In genomic region chr1:2257245-2257627, GRCh38 we compare ENCODE assay signal across 10 cellular contexts. TPM values are rescaled to one million over a fixed set of nuclear protein-coding genes. Genes with fewer than 3 reads are reported as not detected.
DNase-seq lines count a peak whose midpoint lies in the region; ATAC-seq and TF ChIP-seq lines count a peak whose summit lies in the region.
"Had no signal": no experiment of that assay in that cellular context is flagged by ENCODE, and none has a peak within 500 bp of the region (broad histone marks: within the 10 kb centered on the region; RNA-seq: fewer than 3 reads in every experiment).

No MANE protein-coding gene starts in this region.

- no peak for TF ChIP-seq CTCF in WTC11 (IDR thresholded peaks at IDR 0.05)
- no peak for TF ChIP-seq CTCF in gastrocnemius medialis (IDR thresholded peaks at IDR 0.05 in 4 of 5, conservative IDR thresholded peaks at IDR 0.05 in 1 of 5)
- TF ChIP-seq CTCF in Calu3 (IDR thresholded peaks at IDR 0.05; ENCODE audit: unreplicated experiment): no peak

- H3K4me1 ChIP-seq in gastrocnemius medialis (peaks cover 16 to 29% of the 10 kb centered on the region in 2 donors), Karpas-422 (ENCODE audit: low read length) (no peaks in the 10 kb centered on the region)

- CTCF ChIA-PET in WTC11 (lab: Charles Lee) (interaction anchor here (1.2 to 1.3 kb wide), 2 partner anchors 117 to 125 kb away, joined by 3 read pairs; no protein-coding TSS in a partner anchor), Calu3 (lab: Charles Lee) (no interaction called here)

- H3K27ac Mint-ChIP-seq in WTC11: no peak overlapping the region; the same call in 1 of the 2 replicates
- no peak overlapping the region for H3K27ac Mint-ChIP-seq in Calu3 (ENCODE audit: unreplicated experiment)

- H3K9me3 ChIP-seq in gastrocnemius medialis (no peaks in the 10 kb centered on the region), Karpas-422 (ENCODE audit: low read length) (peaks cover 22% of the 10 kb centered on the region)
- H3K9me3 ChIP-seq: colonic mucosa had no signal

- in situ Hi-C loops in gastrocnemius medialis (cut with MboI; ENCODE audit: low sequenced_read_pairs in 4 of 4): no loop called here

- peaks cover 8% of the 10 kb centered on the region for H4K20me1 ChIP-seq in Karpas-422 (ENCODE audit: insufficient read depth, low read depth, low read length)

- H3K36me3 ChIP-seq in gastrocnemius medialis (no peaks in the 10 kb centered on the region), Karpas-422 (ENCODE audit: insufficient read depth, low read length) (no peaks in the 10 kb centered on the region)
- H3K36me3 ChIP-seq: colonic mucosa had no signal

- H3K4me2 ChIP-seq in Karpas-422 (ENCODE audit: low read depth, low read length, poor library complexity, severe bottlenecking): no peak overlapping the region

- peak overlapping the region in 1 of 4 donors; percentile 7 for H3K4me3 ChIP-seq in gastrocnemius medialis
- H3K4me3 ChIP-seq in Karpas-422 (ENCODE audit: low read length): no peak overlapping the region
- H3K4me3 ChIP-seq: colonic mucosa had no signal

- ATAC-seq in WTC11 (peak; percentile 50; the same call in 1 of the 2 replicates), left ventricle myocardium superior (peak; percentile 52), gastrocnemius medialis (no peak)

- peak; percentile 80 for DNase-seq in DMS 273 treated with DMSO at 0.1 percent for 48 hours (lab: John Stamatoyannopoulos, UW)
- DNase-seq in WTC11 (ENCODE audit: low spot score): no peak
- DNase-seq in left ventricle myocardium superior: peak; percentile 79
- peak in 1 of 2 donors; percentile 41 for DNase-seq in gastrocnemius medialis
- no peak for DNase-seq in Karpas-422
- DNase-seq in Calu3: no peak
- no peak for DNase-seq in cerebellar nuclear complex (lab: John Stamatoyannopoulos, UW)
- DNase-seq in activated CD4-positive, alpha-beta T cell treated with anti-CD3 and anti-CD28 coated beads, Interleukin-2, amount 50 U/mL, for 1 hour: no peak
- DNase-seq: colonic mucosa, NCI-H2081 had no signal

- H3K4me3 Mint-ChIP-seq in WTC11: no peak overlapping the region
- no peak overlapping the region for H3K4me3 Mint-ChIP-seq in Calu3 (ENCODE audit: low read depth, unreplicated experiment)

- peaks cover 4% of the 10 kb centered on the region for H3K9me3 Mint-ChIP-seq in WTC11
- H3K9me3 Mint-ChIP-seq in Calu3 (ENCODE audit: low read depth, unreplicated experiment): no peaks in the 10 kb centered on the region

- H3K79me2 ChIP-seq in Karpas-422 (ENCODE audit: low read length): no peaks in the 10 kb centered on the region

- H3K27me3 Mint-ChIP-seq in WTC11 (ENCODE audit: low read depth): no peaks in the 10 kb centered on the region
- no peaks in the 10 kb centered on the region for H3K27me3 Mint-ChIP-seq in Calu3 (ENCODE audit: unreplicated experiment)

- POLR2A ChIA-PET in WTC11 (lab: Charles Lee): interaction anchor here (0.5 to 1.0 kb wide), 2 partner anchors 15 to 23 kb away, joined by 3 read pairs; no protein-coding TSS in a partner anchor

- H3K27me3 ChIP-seq in gastrocnemius medialis: no peaks in the 10 kb centered on the region
- H3K27me3 ChIP-seq in Karpas-422 (ENCODE audit: low read length): no peaks in the 10 kb centered on the region
- H3K27me3 ChIP-seq: colonic mucosa had no signal

- no peaks in the 10 kb centered on the region for H3K9me2 ChIP-seq in Karpas-422 (replicated peaks; ENCODE audit: insufficient read depth, low read length)

- H3K9ac ChIP-seq in Karpas-422 (ENCODE audit: low read length): no peak overlapping the region

- H3K27ac ChIP-seq in gastrocnemius medialis (peak overlapping the region in 3 of 4 donors; percentile 72 to 77 (median 76)), Karpas-422 (ENCODE audit: low read length) (no peak overlapping the region)

- no TSS peak for BruUV-seq in Calu3 (replicated peaks; lab: Mats Ljungman, UMichigan)

- TF ChIP-seq POLR2A in gastrocnemius medialis (IDR thresholded peaks at IDR 0.05): no peak

- intact Hi-C loops in left ventricle myocardium superior (cut with micrococcal nuclease) (no loop called here), gastrocnemius medialis (cut with DNase I; ENCODE audit: low total_unique reads) (no loop called here), Calu3 (cut with micrococcal nuclease; ENCODE audit: unreplicated experiment) (no loop called here)

- peaks cover 11% of the 10 kb centered on the region for H3K36me3 Mint-ChIP-seq in WTC11
- H3K36me3 Mint-ChIP-seq in Calu3 (ENCODE audit: insufficient read depth, unreplicated experiment): peaks cover 5% of the 10 kb centered on the region

- H2AFZ ChIP-seq in Karpas-422 (ENCODE audit: low read length): no peak overlapping the region

- peaks cover 38% of the 10 kb centered on the region for H3K4me1 Mint-ChIP-seq in WTC11
- peaks cover 8% of the 10 kb centered on the region for H3K4me1 Mint-ChIP-seq in Calu3 (ENCODE audit: low read depth, unreplicated experiment)

TF ChIP-seq in WTC11, 78 proteins besides CTCF, POLR2A, EP300 and RAD21:
- TF ChIP-seq TP53 (CRISPR knock-in tag; IDR thresholded peaks at IDR 0.05) (no peak), ZNF671 (CRISPR knock-in tag; IDR thresholded peaks at IDR 0.05) (no peak), RELA (CRISPR knock-in tag; IDR thresholded peaks at IDR 0.05; ENCODE audit: borderline replicate concordance) (no peak), SP1 (CRISPR knock-in tag; conservative IDR thresholded peaks at IDR 0.05) (no peak)
- TF ChIP-seq, protein P1, sequence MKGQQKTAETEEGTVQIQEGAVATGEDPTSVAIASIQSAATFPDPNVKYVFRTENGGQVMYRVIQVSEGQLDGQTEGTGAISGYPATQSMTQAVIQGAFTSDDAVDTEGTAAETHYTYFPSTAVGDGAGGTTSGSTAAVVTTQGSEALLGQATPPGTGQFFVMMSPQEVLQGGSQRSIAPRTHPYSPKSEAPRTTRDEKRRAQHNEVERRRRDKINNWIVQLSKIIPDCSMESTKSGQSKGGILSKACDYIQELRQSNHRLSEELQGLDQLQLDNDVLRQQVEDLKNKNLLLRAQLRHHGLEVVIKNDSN (CRISPR knock-in tag; IDR thresholded peaks at IDR 0.05): no peak
- TF ChIP-seq, protein P2, sequence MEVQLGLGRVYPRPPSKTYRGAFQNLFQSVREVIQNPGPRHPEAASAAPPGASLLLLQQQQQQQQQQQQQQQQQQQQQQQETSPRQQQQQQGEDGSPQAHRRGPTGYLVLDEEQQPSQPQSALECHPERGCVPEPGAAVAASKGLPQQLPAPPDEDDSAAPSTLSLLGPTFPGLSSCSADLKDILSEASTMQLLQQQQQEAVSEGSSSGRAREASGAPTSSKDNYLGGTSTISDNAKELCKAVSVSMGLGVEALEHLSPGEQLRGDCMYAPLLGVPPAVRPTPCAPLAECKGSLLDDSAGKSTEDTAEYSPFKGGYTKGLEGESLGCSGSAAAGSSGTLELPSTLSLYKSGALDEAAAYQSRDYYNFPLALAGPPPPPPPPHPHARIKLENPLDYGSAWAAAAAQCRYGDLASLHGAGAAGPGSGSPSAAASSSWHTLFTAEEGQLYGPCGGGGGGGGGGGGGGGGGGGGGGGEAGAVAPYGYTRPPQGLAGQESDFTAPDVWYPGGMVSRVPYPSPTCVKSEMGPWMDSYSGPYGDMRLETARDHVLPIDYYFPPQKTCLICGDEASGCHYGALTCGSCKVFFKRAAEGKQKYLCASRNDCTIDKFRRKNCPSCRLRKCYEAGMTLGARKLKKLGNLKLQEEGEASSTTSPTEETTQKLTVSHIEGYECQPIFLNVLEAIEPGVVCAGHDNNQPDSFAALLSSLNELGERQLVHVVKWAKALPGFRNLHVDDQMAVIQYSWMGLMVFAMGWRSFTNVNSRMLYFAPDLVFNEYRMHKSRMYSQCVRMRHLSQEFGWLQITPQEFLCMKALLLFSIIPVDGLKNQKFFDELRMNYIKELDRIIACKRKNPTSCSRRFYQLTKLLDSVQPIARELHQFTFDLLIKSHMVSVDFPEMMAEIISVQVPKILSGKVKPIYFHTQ (CRISPR knock-in tag; IDR thresholded peaks at IDR 0.05): no peak
- TF ChIP-seq, protein P3, sequence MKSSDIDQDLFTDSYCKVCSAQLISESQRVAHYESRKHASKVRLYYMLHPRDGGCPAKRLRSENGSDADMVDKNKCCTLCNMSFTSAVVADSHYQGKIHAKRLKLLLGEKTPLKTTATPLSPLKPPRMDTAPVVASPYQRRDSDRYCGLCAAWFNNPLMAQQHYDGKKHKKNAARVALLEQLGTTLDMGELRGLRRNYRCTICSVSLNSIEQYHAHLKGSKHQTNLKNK (CRISPR knock-in tag; IDR thresholded peaks at IDR 0.05): no peak

RNA-seq across cellular contexts. Expression of gene SKI, which starts 29.1 kb away (rescaled TPM):
- total RNA-seq in WTC11 (2021) (75.5 to 88.6 TPM (median 75.6 TPM) in 3 replicates), left ventricle myocardium superior (35.3 TPM), gastrocnemius medialis (10 to 100 TPM in 3 of 4 donors, 1 to 10 TPM in 1; 7.8 to 32.2 (median 22.4) TPM), Calu3 (2022) (32.8 and 33.8 TPM in 2 replicates)
- 1.7 and 2.4 TPM in 2 replicates for total RNA-seq in Karpas-422 (2014; rRNA removed; shearing (Covaris generic); ENCODE audit: low replicate concordance)

Comparison
In these comparisons a context has a peak if more than half of its experiments do, and no peak if none do; other contexts are left out.
1. DNase-seq: peak in DMS 273 treated with DMSO at 0.1 percent for 48 hours (single experiment) and left ventricle myocardium superior (single experiment); none in WTC11 (single experiment), Karpas-422 (single experiment), Calu3 (single experiment), cerebellar nuclear complex (0 of 2) and activated CD4-positive, alpha-beta T cell treated with anti-CD3 and anti-CD28 coated beads, Interleukin-2, amount 50 U/mL, for 1 hour (single experiment).
2. ATAC-seq: peak in WTC11 (single experiment) and left ventricle myocardium superior (single experiment); none in gastrocnemius medialis (0 of 2).